In the genomic region with DNA sequence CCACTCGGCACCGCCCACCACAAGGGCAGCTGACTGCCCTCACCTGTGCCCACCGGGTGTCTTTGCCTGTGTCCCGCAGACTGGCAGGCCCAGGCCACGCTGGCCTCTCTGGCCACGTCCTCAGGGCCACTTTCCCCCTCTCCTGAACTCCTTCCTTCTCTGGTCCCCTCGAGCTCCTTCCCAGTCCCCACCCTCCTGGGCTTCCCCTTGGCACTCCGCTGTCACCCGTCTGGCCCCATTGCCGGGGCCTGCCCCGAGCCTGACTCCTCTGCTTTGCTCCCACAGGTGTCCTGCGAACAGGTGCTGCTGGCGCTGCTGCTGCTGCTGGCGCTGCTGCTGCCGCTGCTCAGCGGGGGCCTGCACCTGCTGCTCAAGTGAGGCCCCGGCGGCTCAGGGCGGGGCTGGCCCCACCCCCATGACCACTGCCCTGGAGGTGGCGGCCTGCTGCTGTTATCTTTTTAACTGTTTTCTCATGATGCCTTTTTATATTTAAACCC, we compare ENCODE assay signal across 9 cellular contexts. TPM values are rescaled to one million over a fixed set of nuclear protein-coding genes. Genes with fewer than 3 reads are reported as not detected.
DNase-seq lines count a peak whose midpoint lies in the region; ATAC-seq and TF ChIP-seq lines count a peak whose summit lies in the region.
"Had no signal": no experiment of that assay in that cellular context is flagged by ENCODE, and none has a peak within 500 bp of the region (broad histone marks: within the 10 kb centered on the region; RNA-seq: fewer than 3 reads in every experiment).

No MANE protein-coding gene starts in this region.

- no peak for ATAC-seq in HG03432 (IDR thresholded peaks at IDR 0.05; ENCODE audit: unreplicated experiment)
- ATAC-seq: activated CD4-positive, alpha-beta T cell treated with anti-CD3 and anti-CD28 coated beads for 36 hours had no signal

- DNase-seq in DMS53 (lab: John Stamatoyannopoulos, UW), result peak; percentile 91
- DNase-seq in NCI-H2081 treated with DMSO at 0.1 percent for 48 hours (lab: John Stamatoyannopoulos, UW), result peak; percentile 9
- no peak for DNase-seq in lower leg skin (ENCODE audit: low spot score in 2 of 2)
- no peak for DNase-seq in HT-29 (ENCODE audit: low spot score)
- DNase-seq: activated CD4-positive, alpha-beta T cell treated with anti-CD3 and anti-CD28 coated beads for 36 hours; stimulated activated CD4-positive, alpha-beta T cell treated with anti-CD3 and anti-CD28 coated beads, Interleukin-4, amount 100 ng/mL, for 4 hours had no signal

- H3K9ac ChIP-seq in duodenal mucosa (ENCODE audit: low read depth in 1 of 2, low read length in 2 of 2), result peak overlapping the region; percentile 30 to 66

- intact Hi-C loops in lower leg skin (cut with DNase I; ENCODE audit: low total_unique reads), result loop anchor here (2.0 kb wide), 1 partner anchor 26 kb away; no protein-coding TSS in a partner anchor

- no peak for TF ChIP-seq POLR2A in lower leg skin (IDR thresholded peaks at IDR 0.05)

- H3K4me1 ChIP-seq in duodenal mucosa (ENCODE audit: control insufficient read depth in 1 of 2, insufficient read depth in 2 of 2, low read length in 2 of 2), result peaks cover 37 to 42% of the 10 kb centered on the region in 2 donors

- H3K36me3 ChIP-seq in duodenal mucosa (ENCODE audit: control insufficient read depth in 1 of 2, insufficient read depth in 2 of 2, low read length in 2 of 2), result peaks cover 12 to 26% of the 10 kb centered on the region in 2 donors
- H3K36me3 ChIP-seq: ascending aorta had no signal

- 50 to 56% methylated on average over 19 to 20 of the region's 20 CpGs for WGBS in lower leg skin, 2 donors

- no peaks in the 10 kb centered on the region for H3K27me3 ChIP-seq in duodenal mucosa (ENCODE audit: control insufficient read depth in 1 of 2, insufficient read depth in 2 of 2, low read length in 2 of 2)
- H3K27me3 ChIP-seq: ascending aorta had no signal

- no peaks in the 10 kb centered on the region for H3K9me3 ChIP-seq in duodenal mucosa (ENCODE audit: control insufficient read depth in 1 of 2, low read length in 2 of 2)
- H3K9me3 ChIP-seq: ascending aorta had no signal

- peak overlapping the region; percentile 22 for H3K27ac ChIP-seq in duodenal mucosa (ENCODE audit: low read depth, low read length)
- H3K27ac ChIP-seq: ascending aorta had no signal

- H3K4me3 ChIP-seq in duodenal mucosa (ENCODE audit: low read depth in 1 of 2, low read length in 2 of 2) (peak overlapping the region; percentile 23 to 56), lower leg skin (ENCODE audit: low read depth, poor library complexity, severe bottlenecking) (no peak overlapping the region)
- H3K4me3 ChIP-seq: ascending aorta had no signal

- no peak for TF ChIP-seq CTCF in lower leg skin (IDR thresholded peaks at IDR 0.05)

RNA-seq across cellular contexts. Expression of a gene that starts 14.2 kb away (rescaled TPM):
- 10 to 100 TPM; 21.5 to 28.1 (median 25.5) TPM for total RNA-seq in lower leg skin
- 40.9 and 43.1 TPM in 2 replicates for total RNA-seq in HT-29 (2014; rRNA removed; shearing (Covaris generic))

RNA-seq across cellular contexts. Expression of a gene that starts 18.4 kb away (rescaled TPM):
- total RNA-seq in lower leg skin, result 10 to 100 TPM in 1 of 4 donors, 1 to 10 TPM in 3; 2.6 to 12.6 (median 9.5) TPM
- 3.9 and 4.2 TPM in 2 replicates for total RNA-seq in HT-29 (2014; rRNA removed; shearing (Covaris generic))
- total RNA-seq: ascending aorta had no signal

RNA-seq across cellular contexts. Expression of a gene that starts 22.4 kb away (rescaled TPM):
- 100 to 1,000 TPM; 695 to 923 (median 775) TPM for total RNA-seq in lower leg skin
- 516 and 532 TPM in 2 replicates for total RNA-seq in HT-29 (2014; rRNA removed; shearing (Covaris generic))

RNA-seq across cellular contexts. Expression of a gene that starts 39.8 kb away (rescaled TPM):
- total RNA-seq in lower leg skin, result 1 to 10 TPM; 1.9 to 7.9 (median 5.4) TPM
- total RNA-seq in HT-29 (2014; rRNA removed; shearing (Covaris generic)), result 1.6 and 2.5 TPM in 2 replicates

RNA-seq across cellular contexts. Expression of a gene that starts 58.0 kb away (rescaled TPM):
- 10 to 100 TPM; 65.9 to 85.5 (median 72.8) TPM for total RNA-seq in lower leg skin
- 102 and 110 TPM in 2 replicates for total RNA-seq in HT-29 (2014; rRNA removed; shearing (Covaris generic))

Comparison
In these comparisons a context has a peak if more than half of its experiments do, and no peak if none do; other contexts are left out.
1. DNase-seq: peak in DMS53 (single experiment) and NCI-H2081 treated with DMSO at 0.1 percent for 48 hours (single experiment); none in lower leg skin (0 of 2) and HT-29 (single experiment).